ENCODE assay signal across 8 cellular contexts in the genomic region with DNA sequence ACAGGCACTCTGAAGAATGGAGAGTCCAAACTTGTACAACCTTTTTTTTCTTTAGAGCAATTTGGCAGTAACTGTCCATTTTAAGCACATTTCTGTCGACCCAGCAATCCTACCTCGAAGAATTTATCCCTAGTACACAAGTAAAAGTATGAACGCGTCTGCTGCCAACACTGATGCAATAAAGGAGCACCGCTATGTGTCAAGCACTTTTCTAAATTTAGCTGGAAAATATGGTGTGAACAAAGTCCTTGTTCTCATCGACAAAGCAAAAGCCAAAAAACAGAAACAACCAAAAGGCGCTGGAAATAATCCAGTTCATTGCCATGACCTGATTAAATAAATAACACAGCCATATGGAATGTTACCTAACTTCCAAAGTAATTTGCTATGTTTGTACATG.
DNase-seq lines count a peak whose midpoint lies in the region; TF ChIP-seq lines count a peak whose summit lies in the region.

No MANE protein-coding gene starts in this region.

- H3K9me3 ChIP-seq in mucosa of rectum (ENCODE audit: control insufficient read depth in 2 of 2, low read length in 2 of 2) = no peaks in the 10 kb centered on the region

- no peak overlapping the region for H2AFZ ChIP-seq in KMS-11 (ENCODE audit: low read depth)

- H3K9ac ChIP-seq in KMS-11 (peak overlapping the region; percentile 95), mucosa of rectum (ENCODE audit: low read depth in 1 of 2, low read length in 2 of 2) (peak overlapping the region; percentile 89 to 98)

- H3K4me3 ChIP-seq in KMS-11 (IDR thresholded peaks at IDR 0.05; ENCODE audit: insufficient read depth, low read depth, low read length) (no peak overlapping the region), cardiac fibroblast (replicated peaks in 1 of 2; ENCODE audit: low read depth in 2 of 2, low read length in 2 of 2) (peak overlapping the region; percentile 90 to 96), mucosa of rectum (ENCODE audit: low read length in 2 of 2) (peak overlapping the region; percentile 87 to 100)

- H3K27me3 ChIP-seq in KMS-11 (ENCODE audit: insufficient read depth, low read depth) (no peaks in the 10 kb centered on the region), mucosa of rectum (ENCODE audit: control insufficient read depth in 2 of 2, insufficient read depth in 2 of 2, low read length in 2 of 2) (no peaks in the 10 kb centered on the region)

- TF ChIP-seq CTCF in KMS-11 (conservative IDR thresholded peaks at IDR 0.05; ENCODE audit: low read depth, low read length) = no peak
- no peak for TF ChIP-seq CTCF in cardiac fibroblast (IDR thresholded peaks at IDR 0.05; ENCODE audit: low read depth, low read length)

- DNase-seq in AG08395 (ENCODE audit: low spot score) = peak; percentile 20
- DNase-seq in cardiac fibroblast (ENCODE audit: low read depth in 2 of 2) = peak; percentile 34 to 49
- no peak for DNase-seq in DMS53 treated with DMSO at 0.1 percent for 48 hours (lab: John Stamatoyannopoulos, UW; ENCODE audit: unreplicated experiment)
- DNase-seq in NCI-H1436 treated with DMSO at 0.1 percent for 48 hours (lab: John Stamatoyannopoulos, UW) = no peak
- DNase-seq in central memory CD4-positive, alpha-beta T cell = no peak
- DNase-seq in NCI-H748 treated with DMSO at 0.1 percent for 48 hours (lab: John Stamatoyannopoulos, UW) = no peak

- peaks cover 78% of the 10 kb centered on the region for H3K79me2 ChIP-seq in KMS-11 (ENCODE audit: insufficient read depth, low read depth)

- H3K27ac ChIP-seq in KMS-11 = peak overlapping the region; percentile 95
- H3K27ac ChIP-seq in mucosa of rectum (ENCODE audit: low read depth in 2 of 2, low read length in 2 of 2) = no peak overlapping the region

- no peaks in the 10 kb centered on the region for H4K20me1 ChIP-seq in KMS-11 (ENCODE audit: insufficient read depth)

- peaks cover 59% of the 10 kb centered on the region for H3K4me1 ChIP-seq in KMS-11 (ENCODE audit: low read depth, poor library complexity, severe bottlenecking)
- peaks cover 15 to 22% of the 10 kb centered on the region in 2 donors for H3K4me1 ChIP-seq in mucosa of rectum (ENCODE audit: control insufficient read depth in 2 of 2, insufficient read depth in 2 of 2, low read length in 2 of 2)

- H3K4me2 ChIP-seq in KMS-11 = peak overlapping the region; percentile 87

- H3K36me3 ChIP-seq in KMS-11 (ENCODE audit: insufficient read depth) (peaks cover 3% of the 10 kb centered on the region; the same call in 1 of the 2 replicates), mucosa of rectum (ENCODE audit: control insufficient read depth in 2 of 2, insufficient read depth in 2 of 2, low read length in 2 of 2) (peaks cover 9 to 26% of the 10 kb centered on the region in 2 donors)

Comparison
In these comparisons a context has a peak if more than half of its experiments do, and no peak if none do; other contexts are left out.
1. DNase-seq: peak in AG08395 (single experiment) and cardiac fibroblast (2 of 2); none in DMS53 treated with DMSO at 0.1 percent for 48 hours (single experiment), NCI-H1436 treated with DMSO at 0.1 percent for 48 hours (single experiment), central memory CD4-positive, alpha-beta T cell (single experiment) and NCI-H748 treated with DMSO at 0.1 percent for 48 hours (single experiment).